In genomic region chr4:155849042-155849441, GRCh38 we compare ENCODE assay signal across 36 cellular contexts. TPM values are rescaled to one million over a fixed set of nuclear protein-coding genes. Genes with fewer than 3 reads are reported as not detected.
"Had no signal": no experiment of that assay in that cellular context is flagged by ENCODE, and none has a peak within 500 bp of the region (broad histone marks: within the 10 kb centered on the region; RNA-seq: fewer than 3 reads in every experiment).

No MANE protein-coding gene starts in this region.

- H3K27ac ChIP-seq: neural progenitor cell, ovary, parathyroid adenoma, psoas muscle, skin epidermis, spleen, suprapubic skin, testis, tibial nerve, upper lobe of left lung, vagina had no signal

- H3K79me2 ChIP-seq: parathyroid adenoma had no signal

- DNase-seq: naive thymus-derived CD4-positive, alpha-beta T cell; natural killer cell; occipital lobe; ovary; posterior cingulate gyrus; psoas muscle; right cardiac atrium; spleen; stimulated activated CD4-positive, alpha-beta T cell treated with anti-CD3 and anti-CD28 coated beads, Interleukin-12 subunit alpha, Interleukin-12 subunit beta, amount 100 ng/mL, for 4 hours; stimulated activated CD4-positive, alpha-beta T cell treated with anti-CD3 and anti-CD28 coated beads, Interleukin-1b, Interleukin-23, amount 100 ng/mL, for 48 hours; stimulated activated CD4-positive, alpha-beta T cell treated with anti-CD3 and anti-CD28 coated beads, Interleukin-4, amount 100 ng/mL, for 1 hour; stimulated activated CD4-positive, alpha-beta T cell treated with anti-CD3 and anti-CD28 coated beads, Interleukin-4, amount 100 ng/mL, for 4 hours; stimulated activated CD8-positive, alpha-beta memory T cell treated with anti-CD3 and anti-CD28 coated beads, Interleukin-4, amount 100 ng/mL, for 48 hours; stimulated activated naive CD4-positive, alpha-beta T cell; stimulated activated naive CD8-positive, alpha-beta T cell treated with anti-CD3 and anti-CD28 coated beads, Interleukin-15, amount 100 ng/mL, for 72 hours; stimulated activated naive CD8-positive, alpha-beta T cell treated with anti-CD3 and anti-CD28 coated beads, Interleukin-15, Interleukin-2, amounts not matched to agents 100 U/mL and 50 U/mL, for 24 hours; substantia nigra; testis; trophoblast cell; upper lobe of left lung had no signal

- H3K9me3 ChIP-seq: ovary, psoas muscle, suprapubic skin, testis, tibial nerve, vagina had no signal

- ATAC-seq: naive thymus-derived CD4-positive, alpha-beta T cell; natural killer cell; psoas muscle; right cardiac atrium; sciatic nerve; stimulated activated memory B cell treated with anti-CD40 and anti-IgM and Interleukin-4, amounts not matched to agents 10 μg/mL and 1 μg/mL and 100 μg/mL, for 72 hours; stimulated activated naive CD8-positive, alpha-beta T cell treated with anti-CD3 and anti-CD28 coated beads, Interleukin-15, amount 100 ng/mL, for 72 hours; stimulated activated naive CD8-positive, alpha-beta T cell treated with anti-CD3 and anti-CD28 coated beads, Interleukin-15, Interleukin-2, amounts not matched to agents 100 U/mL and 50 U/mL, for 24 hours had no signal

- H3K4me2 ChIP-seq: neural progenitor cell, smooth muscle cell had no signal

- H3K36me3 ChIP-seq: neural progenitor cell, ovary, spleen, suprapubic skin, tibial nerve, upper lobe of left lung, vagina had no signal

- H3K9ac ChIP-seq: neural progenitor cell, parathyroid adenoma had no signal

- H2AFZ ChIP-seq: neural progenitor cell, parathyroid adenoma had no signal

- FAIRE-seq: urothelium cell line had no signal

- H3K4me3 ChIP-seq: neural progenitor cell, ovary, psoas muscle, skin epidermis, smooth muscle cell, spleen, suprapubic skin, testis, tibial nerve, upper lobe of left lung, vagina had no signal

- H3K4me1 ChIP-seq: parathyroid adenoma, psoas muscle, spleen, suprapubic skin, testis, tibial nerve, upper lobe of left lung, vagina had no signal

- H3K27me3 ChIP-seq: neural progenitor cell, ovary, spleen, suprapubic skin, testis, tibial nerve, upper lobe of left lung, vagina had no signal

RNA-seq across cellular contexts. Expression of gene ASIC5, which starts 17.0 kb away (rescaled TPM):
- total RNA-seq: naive thymus-derived CD4-positive, alpha-beta T cell; natural killer cell; occipital lobe; osteoblast; ovary; progenitor cell of endocrine pancreas; psoas muscle; renal cortical epithelial cell; right cardiac atrium; sciatic nerve; smooth muscle cell; spleen; suprapubic skin; testis; tibial nerve; upper lobe of left lung; ureter; vagina had no signal
- polyA plus RNA-seq: naive thymus-derived CD4-positive, alpha-beta T cell; neural cell; ovary; psoas muscle; right cardiac atrium; smooth muscle cell; spleen; thymus had no signal

RNA-seq across cellular contexts. Expression of gene TDO2, which starts 54.5 kb away (rescaled TPM):
- total RNA-seq: naive thymus-derived CD4-positive, alpha-beta T cell; natural killer cell; right cardiac atrium; sciatic nerve; tibial nerve; vagina had no signal
- polyA plus RNA-seq: naive thymus-derived CD4-positive, alpha-beta T cell; right cardiac atrium had no signal
